Comparison of ENCODE assay signal across 8 cellular contexts in the genomic region with DNA sequence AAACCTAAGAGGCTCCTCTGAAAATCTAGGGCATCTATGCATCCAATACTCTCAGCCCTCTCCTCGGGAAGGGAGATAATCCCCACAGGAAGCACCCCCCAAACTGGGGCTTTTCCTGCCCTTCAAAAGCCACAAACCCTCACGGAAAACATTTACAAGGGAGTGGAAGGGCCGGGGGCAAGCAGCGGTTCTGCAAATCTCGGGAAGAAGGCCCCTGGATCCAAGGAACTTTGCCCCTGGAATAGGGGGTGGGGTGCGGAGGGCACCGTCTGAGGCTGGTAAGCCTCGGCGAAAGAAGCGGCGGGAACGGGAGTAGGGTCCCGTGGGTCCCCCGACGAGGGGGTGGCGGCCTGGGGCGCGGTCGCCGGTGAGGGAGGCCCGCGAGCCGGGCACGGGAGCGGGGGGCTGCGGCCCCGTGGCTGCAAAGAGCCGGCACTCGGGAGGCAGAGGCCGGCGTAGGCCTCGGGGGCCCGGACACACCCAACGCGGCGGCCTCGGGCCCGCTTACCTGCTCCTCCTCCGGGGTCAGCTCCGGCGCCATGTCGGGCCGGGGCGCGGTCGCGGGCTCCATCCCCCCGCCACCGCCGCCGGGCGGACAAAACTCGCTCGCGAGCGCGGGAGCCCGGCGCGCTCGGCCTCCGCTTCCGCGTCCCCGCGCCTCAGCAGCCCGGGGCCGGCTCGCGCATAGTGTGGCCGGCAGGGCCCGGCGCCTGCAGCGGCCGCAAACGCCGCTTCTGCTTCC. TPM values are rescaled to one million over a fixed set of nuclear protein-coding genes. Genes with fewer than 3 reads are reported as not detected.
DNase-seq lines count a peak whose midpoint lies in the region; ATAC-seq and TF ChIP-seq lines count a peak whose summit lies in the region.

No MANE protein-coding gene starts in this region.

- H3K9me3 Mint-ChIP-seq in immature natural killer cell: no peaks in the 10 kb centered on the region

- ATAC-seq in body of pancreas: peak; percentile 67
- ATAC-seq in GM21528 (IDR thresholded peaks at IDR 0.05; ENCODE audit: low FRiP score, unreplicated experiment): no peak

- H3K4me1 ChIP-seq in HEK293 (ENCODE audit: control insufficient read depth, insufficient read depth, low read length) (peaks cover 14% of the 10 kb centered on the region), SJCRH30 (peaks cover 6% of the 10 kb centered on the region; the same call in 1 of the 2 replicates), body of pancreas (peaks cover 13% of the 10 kb centered on the region)

- H3K4me1 Mint-ChIP-seq in immature natural killer cell: peaks cover 31 to 35% of the 10 kb centered on the region in 2 donors

- H3K9me3 ChIP-seq in HEK293 (ENCODE audit: control insufficient read depth, insufficient read depth, low read depth, low read length): no peaks in the 10 kb centered on the region
- H3K9me3 ChIP-seq in SJCRH30 (replicated peaks): no peaks in the 10 kb centered on the region
- H3K9me3 ChIP-seq in body of pancreas: no peaks in the 10 kb centered on the region

- POLR2A ChIA-PET in HEK293 (lab: Yijun Ruan, JAX): interaction anchor here (0.7 to 5.5 kb wide), 9 partner anchors 22 to 210 kb away, joined by 3 to 70 read pairs (median 10); a partner anchor contains a TSS

- H3K4me3 ChIP-seq in HEK293 (ENCODE audit: low read depth, low read length) (peak overlapping the region; percentile 84), SJCRH30 (peak overlapping the region; percentile 93), body of pancreas (peak overlapping the region; percentile 47 to 97)

- DNase-seq in D341Med (ENCODE audit: low spot score) (peak; percentile 74), SJCRH30 (peak; percentile 34 to 39), body of pancreas (peak; percentile 13 to 41 (median 25)), immature natural killer cell (peak; percentile 47 to 49 (median 48)), inferior parietal cortex (ENCODE audit: extremely low spot score) (no peak)
- peak; percentile 34 for DNase-seq in stimulated activated CD4-positive, alpha-beta T cell treated with anti-CD3 and anti-CD28 coated beads, Interleukin-15, amount 100 ng/mL, for 24 hours

- CTCF ChIA-PET in HEK293 (lab: Yijun Ruan, JAX): interaction anchor here (1.0 to 1.4 kb wide), 7 partner anchors 9 to 210 kb away, joined by 3 to 6 read pairs (median 4); no protein-coding TSS in a partner anchor

- 1% methylated on average over 15 to 63 of the region's 77 CpGs for WGBS in body of pancreas, 2 donors

- H3K27ac Mint-ChIP-seq in immature natural killer cell: peak overlapping the region; percentile 89 to 95 (median 92)

- no peak for TF ChIP-seq POLR2A in body of pancreas (IDR thresholded peaks at IDR 0.05)

- peaks cover 2 to 18% (median 7%) of the 10 kb centered on the region in 3 donors for H3K27me3 Mint-ChIP-seq in immature natural killer cell (ENCODE audit: low read depth in 3 of 3)

- H3K36me3 ChIP-seq in HEK293 (ENCODE audit: control insufficient read depth in 2 of 2, insufficient read depth in 1 of 2, low read length in 2 of 2) (no peaks in the 10 kb centered on the region; a peak in 1 of 3 replicates), SJCRH30 (peaks cover 4% of the 10 kb centered on the region; the same call in 1 of the 2 replicates), body of pancreas (replicated peaks in 1 of 2; ENCODE audit: insufficient read depth in 1 of 2, low read depth in 2 of 2) (no peaks in the 10 kb centered on the region)

- H3K4me3 Mint-ChIP-seq in immature natural killer cell: peak overlapping the region; percentile 94 to 96 (median 94)

- H3K36me3 Mint-ChIP-seq in immature natural killer cell: peaks cover 0 to 4% (median 0%) of the 10 kb centered on the region in 3 donors

- TF ChIP-seq CTCF in HEK293 (tag by site-specific recombination; IDR thresholded peaks at IDR 0.05) (no peak), body of pancreas (IDR thresholded peaks at IDR 0.05) (peak in 1 of 7 experiments; percentile 7)

- H3K27me3 ChIP-seq in SJCRH30: no peaks in the 10 kb centered on the region
- no peaks in the 10 kb centered on the region for H3K27me3 ChIP-seq in body of pancreas

- intact Hi-C loops in body of pancreas (cut with DNase I): no loop called here

- H3K27ac ChIP-seq in HEK293 (ENCODE audit: extremely low read depth, low read depth, low read length) (peak overlapping the region; percentile 96), SJCRH30 (peak overlapping the region; percentile 63), body of pancreas (peak overlapping the region; percentile 62 to 92 (median 81))

TF ChIP-seq in HEK293, 187 proteins besides CTCF, POLR2A, EP300 and RAD21 (continues in another document):
- TF ChIP-seq KLF16 (tag by site-specific recombination; IDR thresholded peaks at IDR 0.05): no peak
- TF ChIP-seq ZNF2 (tag by site-specific recombination; IDR thresholded peaks at IDR 0.05): no peak
- TF ChIP-seq, protein P1, sequence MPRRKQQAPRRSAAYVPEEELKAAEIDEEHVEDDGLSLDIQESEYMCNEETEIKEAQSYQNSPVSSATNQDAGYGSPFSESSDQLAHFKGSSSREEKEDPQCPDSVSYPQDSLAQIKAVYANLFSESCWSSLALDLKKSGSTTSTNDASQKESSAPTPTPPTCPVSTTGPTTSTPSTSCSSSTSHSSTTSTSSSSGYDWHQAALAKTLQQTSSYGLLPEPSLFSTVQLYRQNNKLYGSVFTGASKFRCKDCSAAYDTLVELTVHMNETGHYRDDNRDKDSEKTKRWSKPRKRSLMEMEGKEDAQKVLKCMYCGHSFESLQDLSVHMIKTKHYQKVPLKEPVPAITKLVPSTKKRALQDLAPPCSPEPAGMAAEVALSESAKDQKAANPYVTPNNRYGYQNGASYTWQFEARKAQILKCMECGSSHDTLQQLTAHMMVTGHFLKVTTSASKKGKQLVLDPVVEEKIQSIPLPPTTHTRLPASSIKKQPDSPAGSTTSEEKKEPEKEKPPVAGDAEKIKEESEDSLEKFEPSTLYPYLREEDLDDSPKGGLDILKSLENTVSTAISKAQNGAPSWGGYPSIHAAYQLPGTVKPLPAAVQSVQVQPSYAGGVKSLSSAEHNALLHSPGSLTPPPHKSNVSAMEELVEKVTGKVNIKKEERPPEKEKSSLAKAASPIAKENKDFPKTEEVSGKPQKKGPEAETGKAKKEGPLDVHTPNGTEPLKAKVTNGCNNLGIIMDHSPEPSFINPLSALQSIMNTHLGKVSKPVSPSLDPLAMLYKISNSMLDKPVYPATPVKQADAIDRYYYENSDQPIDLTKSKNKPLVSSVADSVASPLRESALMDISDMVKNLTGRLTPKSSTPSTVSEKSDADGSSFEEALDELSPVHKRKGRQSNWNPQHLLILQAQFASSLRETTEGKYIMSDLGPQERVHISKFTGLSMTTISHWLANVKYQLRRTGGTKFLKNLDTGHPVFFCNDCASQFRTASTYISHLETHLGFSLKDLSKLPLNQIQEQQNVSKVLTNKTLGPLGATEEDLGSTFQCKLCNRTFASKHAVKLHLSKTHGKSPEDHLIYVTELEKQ (tag by site-specific recombination; IDR thresholded peaks at IDR 0.05; ENCODE audit: borderline replicate concordance): no peak
- peak; percentile 57; the same call in 1 of the 2 replicates for TF ChIP-seq ZBTB48 (tag by site-specific recombination; IDR thresholded peaks at IDR 0.05)
- TF ChIP-seq, protein P2, sequence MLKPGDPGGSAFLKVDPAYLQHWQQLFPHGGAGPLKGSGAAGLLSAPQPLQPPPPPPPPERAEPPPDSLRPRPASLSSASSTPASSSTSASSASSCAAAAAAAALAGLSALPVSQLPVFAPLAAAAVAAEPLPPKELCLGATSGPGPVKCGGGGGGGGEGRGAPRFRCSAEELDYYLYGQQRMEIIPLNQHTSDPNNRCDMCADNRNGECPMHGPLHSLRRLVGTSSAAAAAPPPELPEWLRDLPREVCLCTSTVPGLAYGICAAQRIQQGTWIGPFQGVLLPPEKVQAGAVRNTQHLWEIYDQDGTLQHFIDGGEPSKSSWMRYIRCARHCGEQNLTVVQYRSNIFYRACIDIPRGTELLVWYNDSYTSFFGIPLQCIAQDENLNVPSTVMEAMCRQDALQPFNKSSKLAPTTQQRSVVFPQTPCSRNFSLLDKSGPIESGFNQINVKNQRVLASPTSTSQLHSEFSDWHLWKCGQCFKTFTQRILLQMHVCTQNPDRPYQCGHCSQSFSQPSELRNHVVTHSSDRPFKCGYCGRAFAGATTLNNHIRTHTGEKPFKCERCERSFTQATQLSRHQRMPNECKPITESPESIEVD (tag by site-specific recombination; IDR thresholded peaks at IDR 0.05): no peak
- no peak for TF ChIP-seq ZNF670 (tag by site-specific recombination; IDR thresholded peaks at IDR 0.05; ENCODE audit: low read depth)
- no peak for TF ChIP-seq ZNF335 (tag by site-specific recombination; conservative IDR thresholded peaks at IDR 0.05)
- TF ChIP-seq ZNF248 (tag by site-specific recombination; IDR thresholded peaks at IDR 0.05): no peak
- 0 out of 2 replicates have a peak, but pooled peaks have one; percentile 13 for TF ChIP-seq ZBTB8A (tag by site-specific recombination; IDR thresholded peaks at IDR 0.05)
- peak; percentile 52; the same call in 1 of the 2 replicates for TF ChIP-seq ZXDB (tag by site-specific recombination; IDR thresholded peaks at IDR 0.05)
- TF ChIP-seq, protein P3, sequence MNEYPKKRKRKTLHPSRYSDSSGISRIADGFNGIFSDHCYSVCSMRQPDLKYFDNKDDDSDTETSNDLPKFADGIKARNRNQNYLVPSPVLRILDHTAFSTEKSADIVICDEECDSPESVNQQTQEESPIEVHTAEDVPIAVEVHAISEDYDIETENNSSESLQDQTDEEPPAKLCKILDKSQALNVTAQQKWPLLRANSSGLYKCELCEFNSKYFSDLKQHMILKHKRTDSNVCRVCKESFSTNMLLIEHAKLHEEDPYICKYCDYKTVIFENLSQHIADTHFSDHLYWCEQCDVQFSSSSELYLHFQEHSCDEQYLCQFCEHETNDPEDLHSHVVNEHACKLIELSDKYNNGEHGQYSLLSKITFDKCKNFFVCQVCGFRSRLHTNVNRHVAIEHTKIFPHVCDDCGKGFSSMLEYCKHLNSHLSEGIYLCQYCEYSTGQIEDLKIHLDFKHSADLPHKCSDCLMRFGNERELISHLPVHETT (tag by site-specific recombination; IDR thresholded peaks at IDR 0.05): no peak
- peak; percentile 21; the same call in 1 of the 2 replicates for TF ChIP-seq ZNF37A (tag by site-specific recombination; IDR thresholded peaks at IDR 0.05)
- no peak for TF ChIP-seq ZNF701 (tag by site-specific recombination; IDR thresholded peaks at IDR 0.05)

RNA-seq across cellular contexts. Expression of a gene that starts 0.7 kb away (rescaled TPM):
- total RNA-seq in SJCRH30 (2014; rRNA removed; shearing (Covaris generic)): 22.0 and 22.5 TPM in 2 replicates
- total RNA-seq in body of pancreas: 1 to 10 TPM; 7.3 to 9.9 TPM
- 10 to 100 TPM; 22.6 to 34.6 (median 31.2) TPM for polyA plus RNA-seq in immature natural killer cell

RNA-seq across cellular contexts. Expression of a gene that starts 47.1 kb away (rescaled TPM):
- total RNA-seq in SJCRH30 (2014; rRNA removed; shearing (Covaris generic)): 23.5 and 26.5 TPM in 2 replicates
- 10 to 100 TPM in 1 of 2 donors, 1 to 10 TPM in 1; 7.0 to 11.2 TPM for total RNA-seq in body of pancreas
- 10 to 100 TPM; 21.2 to 46.0 (median 31.5) TPM for polyA plus RNA-seq in immature natural killer cell
